8 cellular contexts compared by ENCODE assay signal in genomic region chrX:119759333-119759766, GRCh38. TPM values are rescaled to one million over a fixed set of nuclear protein-coding genes. Genes with fewer than 3 reads are reported as not detected.
DNase-seq lines count a peak whose midpoint lies in the region; ATAC-seq, FAIRE-seq and TF ChIP-seq lines count a peak whose summit lies in the region.

No MANE protein-coding gene starts in this region.

- H3K36me3 ChIP-seq in thyroid gland, result no peaks in the 10 kb centered on the region

- WGBS in A549 (ENCODE audit: missing lambda C conversion rate), result 99% methylated on average over 25 of the region's 35 CpGs
- WGBS in thyroid gland, 2 donors, result 33 to 50% methylated on average over 1 to 2 of the region's 35 CpGs

- no peak for TF ChIP-seq CTCF in A549 (IDR thresholded peaks at IDR 0.05)
- no peak for TF ChIP-seq CTCF in GM12864 (IDR thresholded peaks at IDR 0.05; ENCODE audit: low read depth, low read length, missing control alignments)
- no peak for TF ChIP-seq CTCF in brain (conservative IDR thresholded peaks at IDR 0.05)
- TF ChIP-seq CTCF in thyroid gland (IDR thresholded peaks at IDR 0.05), result no peak

- H3K9me3 ChIP-seq in A549 (no peaks in the 10 kb centered on the region), thyroid gland (no peaks in the 10 kb centered on the region)

- no peak for TF ChIP-seq POLR2A in A549 (IDR thresholded peaks at IDR 0.05; ENCODE audit: low read length)
- TF ChIP-seq POLR2A in thyroid gland (IDR thresholded peaks at IDR 0.05), result no peak

- CTCF ChIA-PET in A549 (lab: Yijun Ruan, JAX), result interaction anchor here (1.3 to 2.8 kb wide), 5 partner anchors 10 to 247 kb away, joined by 3 to 9 read pairs (median 6); no protein-coding TSS in a partner anchor

- H3K9me3 Mint-ChIP-seq in brain, result peaks cover 0 to 11% (median 0%) of the 10 kb centered on the region in 5 experiments
- no peaks in the 10 kb centered on the region for H3K9me3 Mint-ChIP-seq in natural killer cell treated with Interleukin-12 subunit alpha and Interleukin-12 subunit beta and Interleukin-15 and Interleukin-18, amount 100 ng/mL, for 72 hours

- ATAC-seq in A549, result no peak
- ATAC-seq in natural killer cell treated with Interleukin-12 subunit alpha and Interleukin-12 subunit beta and Interleukin-15 and Interleukin-18, amount 100 ng/mL, for 72 hours, result no peak
- no peak for ATAC-seq in GM18517 (IDR thresholded peaks at IDR 0.05; ENCODE audit: unreplicated experiment)

- peaks cover 22% of the 10 kb centered on the region for H3K4me1 Mint-ChIP-seq in brain
- peaks cover 26 to 34% of the 10 kb centered on the region in 2 donors for H3K4me1 Mint-ChIP-seq in natural killer cell treated with Interleukin-12 subunit alpha and Interleukin-12 subunit beta and Interleukin-15 and Interleukin-18, amount 100 ng/mL, for 72 hours (ENCODE audit: low read depth in 2 of 2)

- H3K4me3 Mint-ChIP-seq in brain, result peak overlapping the region in 3 of 5 experiments; percentile 24 to 65 (median 63)
- H3K4me3 Mint-ChIP-seq in natural killer cell treated with Interleukin-12 subunit alpha and Interleukin-12 subunit beta and Interleukin-15 and Interleukin-18, amount 100 ng/mL, for 72 hours, result peak overlapping the region; percentile 39

- no peaks in the 10 kb centered on the region for H3K36me3 Mint-ChIP-seq in brain
- H3K36me3 Mint-ChIP-seq in natural killer cell treated with Interleukin-12 subunit alpha and Interleukin-12 subunit beta and Interleukin-15 and Interleukin-18, amount 100 ng/mL, for 72 hours, result no peaks in the 10 kb centered on the region

- H3K4me3 ChIP-seq in A549 (no peak overlapping the region), GM12864 (ENCODE audit: low read depth, low read length) (peak overlapping the region; percentile 64), thyroid gland (replicated peaks in 1 of 3) (peak overlapping the region in 1 of 3 donors; percentile 32)

- POLR2A ChIA-PET in A549 (lab: Yijun Ruan, JAX), result interaction anchor here (0.6 to 2.0 kb wide), 2 partner anchors 32 to 164 kb away, joined by 3 to 20 read pairs; partner anchors contain the start of gene RPL39

- peak overlapping the region; percentile 82; the same call in 2 of the 3 replicates for H3K4me2 ChIP-seq in A549

- H3K27ac ChIP-seq in A549, result no peak overlapping the region
- H3K27ac ChIP-seq in thyroid gland, result no peak overlapping the region

- no peak for TF ChIP-seq RAD21 in A549 (conservative IDR thresholded peaks at IDR 0.05 in 1 of 2, IDR thresholded peaks at IDR 0.05 in 1 of 2)

- intact Hi-C loops in thyroid gland (cut with DNase I), result no loop called here

- no peak overlapping the region for H3K27ac Mint-ChIP-seq in brain
- no peak overlapping the region for H3K27ac Mint-ChIP-seq in natural killer cell treated with Interleukin-12 subunit alpha and Interleukin-12 subunit beta and Interleukin-15 and Interleukin-18, amount 100 ng/mL, for 72 hours

- no peaks in the 10 kb centered on the region for H3K27me3 ChIP-seq in thyroid gland

- H3K4me1 ChIP-seq in A549 (peaks cover 8% of the 10 kb centered on the region; the same call in 1 of the 3 replicates), thyroid gland (no peaks in the 10 kb centered on the region)

- H3K27me3 Mint-ChIP-seq in brain, result peaks cover 15% of the 10 kb centered on the region
- H3K27me3 Mint-ChIP-seq in natural killer cell treated with Interleukin-12 subunit alpha and Interleukin-12 subunit beta and Interleukin-15 and Interleukin-18, amount 100 ng/mL, for 72 hours, result peaks cover 0 to 3% of the 10 kb centered on the region in 2 donors

- no peak for TF ChIP-seq EP300 in A549 (IDR thresholded peaks at IDR 0.05)

- DNase-seq in A549 (ENCODE audit: low read depth in 1 of 2, low spot score in 1 of 2) (no peak), GM12864 (ENCODE audit: low read depth) (no peak), thyroid gland (no peak), amniotic stem cell (lab: John Stamatoyannopoulos, UW) (no peak)
- no peak for DNase-seq in natural killer cell treated with Interleukin-12 subunit alpha and Interleukin-12 subunit beta and Interleukin-15 and Interleukin-18, amount 100 ng/mL, for 72 hours (ENCODE audit: low spot score)
- DNase-seq in stimulated activated CD4-positive, alpha-beta T cell treated with anti-CD3 and anti-CD28 coated beads, Interleukin-4, amount 100 ng/mL, for 24 hours, result no peak

- FAIRE-seq in A549 (lab: Jason Lieb, UNC), result no peak

TF ChIP-seq in A549, 52 proteins besides CTCF, POLR2A, EP300 and RAD21:
- TF ChIP-seq HOXB5 (CRISPR knock-in tag; IDR thresholded peaks at IDR 0.05) (no peak), MAFK (IDR thresholded peaks at IDR 0.05; ENCODE audit: partially characterized antibody) (no peak), HOXA7 (CRISPR knock-in tag; IDR thresholded peaks at IDR 0.05) (no peak), HEYL (CRISPR knock-in tag; IDR thresholded peaks at IDR 0.05) (no peak), MAX (IDR thresholded peaks at IDR 0.05) (no peak), ZNF302 (CRISPR knock-in tag; IDR thresholded peaks at IDR 0.05) (no peak), KDM5A (IDR thresholded peaks at IDR 0.05) (no peak), FOSB (CRISPR knock-in tag; IDR thresholded peaks at IDR 0.05) (no peak), PBX3 (IDR thresholded peaks at IDR 0.05) (no peak), CHD2 (IDR thresholded peaks at IDR 0.05; ENCODE audit: low read length, partially characterized antibody) (no peak)
TF ChIP-seq in A549: peak in this region for 0.

RNA-seq across cellular contexts. Expression of gene SOWAHD, which starts 1.0 kb away (rescaled TPM):
- polyA plus RNA-seq in A549 (2011; rRNA removed) (0.05 and 0.08 TPM in 2 replicates), A549 (2017; fragmentation: RNase III; extraction: RNeasy Plus Mini Kit Qiagen cat#74134 plus additional on column Dnase treatment) (0.09 to 0.22 TPM (median 0.09 TPM) in 3 replicates), brain (ENCODE audit: insufficient read depth, low read depth, low replicate concordance) (0.20 TPM)
- 0.16 and 0.25 TPM in 2 replicates for polyA plus RNA-seq in A549 (2012; cell fraction: cytosol; rRNA removed)
- polyA plus RNA-seq in A549 (2012; cell fraction: nucleus; rRNA removed), result 0.07 and 0.22 TPM in 2 replicates
- polyA minus RNA-seq in A549 (2011; rRNA and poly(A)+ RNA removed), result not detected in 2 replicates
- total RNA-seq in natural killer cell treated with Interleukin-12 subunit alpha and Interleukin-12 subunit beta and Interleukin-15 and Interleukin-18, amount 100 ng/mL, for 72 hours, result not detected
- total RNA-seq in thyroid gland, result not detected

RNA-seq across cellular contexts. Expression of gene RPL39, which starts 32.1 kb away (rescaled TPM):
- polyA plus RNA-seq in A549 (2011; rRNA removed), result 3,499 and 3,669 TPM in 2 replicates
- polyA plus RNA-seq in A549 (2012; cell fraction: cytosol; rRNA removed), result 2,112 and 2,747 TPM in 2 replicates
- 366 and 434 TPM in 2 replicates for polyA plus RNA-seq in A549 (2012; cell fraction: nucleus; rRNA removed)
- polyA plus RNA-seq in A549 (2017; fragmentation: RNase III; extraction: RNeasy Plus Mini Kit Qiagen cat#74134 plus additional on column Dnase treatment), result 4,937 to 5,260 TPM (median 4,942 TPM) in 3 replicates
- polyA minus RNA-seq in A549 (2011; rRNA and poly(A)+ RNA removed), result 180 and 224 TPM in 2 replicates
- polyA plus RNA-seq in brain (ENCODE audit: insufficient read depth, low read depth, low replicate concordance), result 3,679 TPM
- 1,000 to 10,000 TPM; 1,043 to 1,156 TPM for total RNA-seq in natural killer cell treated with Interleukin-12 subunit alpha and Interleukin-12 subunit beta and Interleukin-15 and Interleukin-18, amount 100 ng/mL, for 72 hours
- 1,000 to 10,000 TPM in 3 of 4 donors, 100 to 1,000 TPM in 1; 609 to 3,222 (median 2,121) TPM for total RNA-seq in thyroid gland
